ENCODE assay signal across 14 cellular contexts in the genomic region with DNA sequence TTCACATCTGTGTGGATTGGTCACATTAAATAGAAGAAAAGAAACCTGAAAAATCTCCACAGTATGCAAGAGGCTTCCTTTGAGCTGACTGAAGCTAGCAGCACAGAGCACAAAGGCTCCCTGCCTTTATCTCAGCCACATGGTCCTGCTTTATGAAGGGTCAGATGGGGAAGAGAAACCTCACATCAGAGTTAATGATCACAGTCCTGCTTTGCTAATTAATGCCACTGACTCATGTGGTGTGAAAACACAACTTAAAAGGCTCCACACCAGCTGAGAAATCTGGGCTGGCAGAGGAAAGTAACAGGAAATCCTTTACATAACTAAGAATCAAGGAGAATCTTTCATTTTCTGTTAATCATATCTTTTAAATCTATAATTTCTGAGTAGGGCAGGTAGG.
DNase-seq lines count a peak whose midpoint lies in the region; ATAC-seq, FAIRE-seq and TF ChIP-seq lines count a peak whose summit lies in the region.
"Had no signal": no experiment of that assay in that cellular context is flagged by ENCODE, and none has a peak within 500 bp of the region (broad histone marks: within the 10 kb centered on the region; RNA-seq: fewer than 3 reads in every experiment).

No MANE protein-coding gene starts in this region.

- no peak overlapping the region for H2BK5ac ChIP-seq in H1 (ENCODE audit: low read depth, low read length)

- H4K5ac ChIP-seq in H1 (ENCODE audit: insufficient read length, low read depth, low read length): no peak overlapping the region

- H4K20me1 ChIP-seq in H1 (replicated peaks in 1 of 2; ENCODE audit: control insufficient read depth in 1 of 2, insufficient read depth in 2 of 2, low read length in 2 of 2): no peaks in the 10 kb centered on the region

- peaks cover 0 to 3% (median 0%) of the 10 kb centered on the region in 4 experiments; a peak in 1 of 7 replicates for H3K4me1 ChIP-seq in H1 (replicated peaks in 1 of 4; ENCODE audit: control insufficient read depth in 3 of 4, insufficient read depth in 4 of 4, low read length in 3 of 4)
- H3K4me1 ChIP-seq: upper lobe of right lung had no signal

- no peak overlapping the region for H4K8ac ChIP-seq in H1 (ENCODE audit: extremely low read depth, insufficient read depth, low read length)

- H3K14ac ChIP-seq in H1 (ENCODE audit: insufficient read length): no peak overlapping the region

- H3K23ac ChIP-seq in H1 (ENCODE audit: insufficient read length): no peak overlapping the region

- no peaks in the 10 kb centered on the region for H3K36me3 ChIP-seq in H1 (ENCODE audit: control insufficient read depth in 2 of 4, insufficient read depth in 4 of 4, low read length in 3 of 4)
- H3K36me3 ChIP-seq: upper lobe of right lung had no signal

- no peak overlapping the region for H3K4ac ChIP-seq in H1 (replicated peaks; ENCODE audit: insufficient read length, low read depth, low read length)

- CTCF ChIA-PET in H1 (lab: Charles Lee; ENCODE audit: partially characterized antibody): interaction anchor here (0.5 to 2.3 kb wide), 6 partner anchors 10 to 122 kb away, joined by 3 to 13 read pairs (median 4); no protein-coding TSS in a partner anchor

- FAIRE-seq in H1 (lab: Jason Lieb, UNC): no peak

- no peak overlapping the region for H3K4me3 ChIP-seq in H1 (ENCODE audit: extremely low read depth in 1 of 4, insufficient read depth in 2 of 4, low read depth in 3 of 4, low read length in 4 of 4)
- H3K4me3 ChIP-seq: upper lobe of right lung had no signal

- no peak overlapping the region for H3K56ac ChIP-seq in H1 (replicated peaks; ENCODE audit: insufficient read length, low read depth, low read length)

- TF ChIP-seq RAD21 in H1 (IDR thresholded peaks at IDR 0.05 in 1 of 2, conservative IDR thresholded peaks at IDR 0.05 in 1 of 2; ENCODE audit: low read depth in 2 of 2, low read length in 2 of 2): no peak

- no peak overlapping the region for H3K9ac ChIP-seq in H1 (replicated peaks in 1 of 4; ENCODE audit: extremely low read depth in 1 of 4, low read depth in 3 of 4, low read length in 3 of 4)

- no peak for TF ChIP-seq EP300 in H1 (IDR thresholded peaks at IDR 0.05; ENCODE audit: borderline replicate concordance in 1 of 2, low read depth in 2 of 2, low read length in 2 of 2)

- ATAC-seq in GM18867 (IDR thresholded peaks at IDR 0.05; ENCODE audit: unreplicated experiment) (peak; percentile 98), GM21529 (IDR thresholded peaks at IDR 0.05; ENCODE audit: unreplicated experiment) (peak; percentile 81), HG03135 (IDR thresholded peaks at IDR 0.05; ENCODE audit: unreplicated experiment) (peak; percentile 80), T-helper 17 cell (no peak)
- ATAC-seq: Right ventricle myocardium inferior, upper lobe of right lung had no signal

- no peak overlapping the region for H3K18ac ChIP-seq in H1 (ENCODE audit: extremely low read depth, low read length)

- no peak for DNase-seq in H1 (ENCODE audit: low read depth in 1 of 2, low spot score in 2 of 2)
- DNase-seq in germinal center (ENCODE audit: low spot score): no peak
- DNase-seq in posterior cingulate gyrus: no peak
- DNase-seq in NCI-H2196 treated with DMSO at 0.1 percent for 48 hours (lab: John Stamatoyannopoulos, UW; ENCODE audit: unreplicated experiment): no peak
- no peak for DNase-seq in T-helper 17 cell
- DNase-seq: MM.1S; stimulated activated CD8-positive, alpha-beta memory T cell treated with anti-CD3 and anti-CD28 coated beads, Interleukin-4, amount 100 ng/mL, for 48 hours; upper lobe of right lung had no signal

- H3K4me2 ChIP-seq in H1 (ENCODE audit: insufficient read depth in 1 of 2, low read depth in 2 of 2, low read length in 2 of 2): no peak overlapping the region

- no peaks in the 10 kb centered on the region for H3K27me3 ChIP-seq in H1 (replicated peaks in 1 of 4; ENCODE audit: control insufficient read depth in 3 of 4, extremely low read depth in 1 of 4, insufficient read depth in 3 of 4, low read length in 3 of 4)
- H3K27me3 ChIP-seq: upper lobe of right lung had no signal

- POLR2A ChIA-PET in H1 (lab: Charles Lee; ENCODE audit: partially characterized antibody): no interaction called here

- 0 out of 2 replicates have a peak overlapping the region, but pooled peaks have one; percentile 63 for H2AFZ ChIP-seq in H1 (ENCODE audit: low read length)

- H3K27ac ChIP-seq in H1 (ENCODE audit: low read depth, low read length): no peak overlapping the region
- H3K27ac ChIP-seq: upper lobe of right lung, VCaP had no signal

- H3K23me2 ChIP-seq in H1 (ENCODE audit: low read depth, low read length): no peaks in the 10 kb centered on the region

- H3K27ac Mint-ChIP-seq in T-helper 17 cell: no peak overlapping the region

- no peak overlapping the region for H2BK20ac ChIP-seq in H1 (ENCODE audit: low read length)

- H3K9me3 ChIP-seq in H1 (ENCODE audit: insufficient read depth in 2 of 2, low read depth in 1 of 2, low read length in 1 of 2) (no peaks in the 10 kb centered on the region; a peak in 1 of 4 replicates), T-helper 17 cell (ENCODE audit: control insufficient read depth, low read length, poor library complexity, severe bottlenecking) (no peaks in the 10 kb centered on the region)
- H3K9me3 ChIP-seq: upper lobe of right lung had no signal

- no peak for TF ChIP-seq CTCF in H1 (IDR thresholded peaks at IDR 0.05; ENCODE audit: control extremely low read depth in 1 of 3, insufficient read depth in 1 of 3, low read depth in 1 of 3, low read length in 3 of 3)

- H3K27me3 Mint-ChIP-seq in T-helper 17 cell: no peaks in the 10 kb centered on the region

- H3K79me1 ChIP-seq in H1 (ENCODE audit: low read depth, low read length): no peaks in the 10 kb centered on the region

- no peak overlapping the region for H2BK15ac ChIP-seq in H1 (ENCODE audit: low read length)

- no peaks in the 10 kb centered on the region for H3K4me1 Mint-ChIP-seq in T-helper 17 cell

- H4K91ac ChIP-seq in H1 (replicated peaks; ENCODE audit: insufficient read length, low read length): no peak overlapping the region

- no peak overlapping the region for H2AK5ac ChIP-seq in H1 (ENCODE audit: low read depth, low read length)

- intact Hi-C loops in posterior cingulate gyrus (cut with DNase I): no loop called here

- no peaks in the 10 kb centered on the region for H3K36me3 Mint-ChIP-seq in T-helper 17 cell (ENCODE audit: low read depth)

- no peak overlapping the region for H2BK12ac ChIP-seq in H1 (ENCODE audit: low read depth, low read length)

- H2BK120ac ChIP-seq in H1 (replicated peaks; ENCODE audit: low read depth, low read length): no peak overlapping the region

- H3K79me2 ChIP-seq in H1 (ENCODE audit: control insufficient read depth in 1 of 2, insufficient read depth in 2 of 2, low read length in 2 of 2): no peaks in the 10 kb centered on the region

- TF ChIP-seq POLR2A in H1 (IDR thresholded peaks at IDR 0.05; ENCODE audit: control extremely low read depth in 1 of 2, low read depth in 2 of 2, low read length in 2 of 2): no peak

- H3K4me3 Mint-ChIP-seq in T-helper 17 cell: no peak overlapping the region
- H3K4me3 Mint-ChIP-seq: neural crest cell had no signal

TF ChIP-seq in H1, 55 proteins besides CTCF, POLR2A, EP300 and RAD21:
- TF ChIP-seq PHF8 (conservative IDR thresholded peaks at IDR 0.05; ENCODE audit: low read depth, low read length): no peak
- TF ChIP-seq JUND (IDR thresholded peaks at IDR 0.05; ENCODE audit: low read length): no peak
- TF ChIP-seq SIX5 (IDR thresholded peaks at IDR 0.05; ENCODE audit: low read depth, low read length): no peak
- no peak for TF ChIP-seq MAFK (IDR thresholded peaks at IDR 0.05; ENCODE audit: low read depth, low read length)
- TF ChIP-seq KDM1A (IDR thresholded peaks at IDR 0.05; ENCODE audit: borderline replicate concordance, low read length): no peak
- TF ChIP-seq, protein P1, sequence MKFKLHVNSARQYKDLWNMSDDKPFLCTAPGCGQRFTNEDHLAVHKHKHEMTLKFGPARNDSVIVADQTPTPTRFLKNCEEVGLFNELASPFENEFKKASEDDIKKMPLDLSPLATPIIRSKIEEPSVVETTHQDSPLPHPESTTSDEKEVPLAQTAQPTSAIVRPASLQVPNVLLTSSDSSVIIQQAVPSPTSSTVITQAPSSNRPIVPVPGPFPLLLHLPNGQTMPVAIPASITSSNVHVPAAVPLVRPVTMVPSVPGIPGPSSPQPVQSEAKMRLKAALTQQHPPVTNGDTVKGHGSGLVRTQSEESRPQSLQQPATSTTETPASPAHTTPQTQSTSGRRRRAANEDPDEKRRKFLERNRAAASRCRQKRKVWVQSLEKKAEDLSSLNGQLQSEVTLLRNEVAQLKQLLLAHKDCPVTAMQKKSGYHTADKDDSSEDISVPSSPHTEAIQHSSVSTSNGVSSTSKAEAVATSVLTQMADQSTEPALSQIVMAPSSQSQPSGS (IDR thresholded peaks at IDR 0.05; ENCODE audit: low read length): no peak
- TF ChIP-seq RXRA (IDR thresholded peaks at IDR 0.05; ENCODE audit: insufficient read depth, low read depth, low read length): no peak
- no peak for TF ChIP-seq GTF2F1 (IDR thresholded peaks at IDR 0.05; ENCODE audit: borderline replicate concordance, low read depth, low read length)
- TF ChIP-seq TBP (IDR thresholded peaks at IDR 0.05; ENCODE audit: low read depth, low read length): no peak
- no peak for TF ChIP-seq SP4 (IDR thresholded peaks at IDR 0.05; ENCODE audit: low read length)
- no peak for TF ChIP-seq SP1 (IDR thresholded peaks at IDR 0.05; ENCODE audit: low read depth, low read length)
- TF ChIP-seq, protein P2, sequence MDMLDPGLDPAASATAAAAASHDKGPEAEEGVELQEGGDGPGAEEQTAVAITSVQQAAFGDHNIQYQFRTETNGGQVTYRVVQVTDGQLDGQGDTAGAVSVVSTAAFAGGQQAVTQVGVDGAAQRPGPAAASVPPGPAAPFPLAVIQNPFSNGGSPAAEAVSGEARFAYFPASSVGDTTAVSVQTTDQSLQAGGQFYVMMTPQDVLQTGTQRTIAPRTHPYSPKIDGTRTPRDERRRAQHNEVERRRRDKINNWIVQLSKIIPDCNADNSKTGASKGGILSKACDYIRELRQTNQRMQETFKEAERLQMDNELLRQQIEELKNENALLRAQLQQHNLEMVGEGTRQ (IDR thresholded peaks at IDR 0.05; ENCODE audit: low read length): no peak
- TF ChIP-seq CHD1 (IDR thresholded peaks at IDR 0.05; ENCODE audit: low read depth, low read length): no peak
- no peak for TF ChIP-seq RFX5 (IDR thresholded peaks at IDR 0.05; ENCODE audit: borderline replicate concordance, low read depth, low read length)
- no peak for TF ChIP-seq POU5F1 (IDR thresholded peaks at IDR 0.05; ENCODE audit: low read depth, low read length)
- no peak for TF ChIP-seq YY1 (IDR thresholded peaks at IDR 0.05; ENCODE audit: low read depth, low read length)
